In the genomic region with DNA sequence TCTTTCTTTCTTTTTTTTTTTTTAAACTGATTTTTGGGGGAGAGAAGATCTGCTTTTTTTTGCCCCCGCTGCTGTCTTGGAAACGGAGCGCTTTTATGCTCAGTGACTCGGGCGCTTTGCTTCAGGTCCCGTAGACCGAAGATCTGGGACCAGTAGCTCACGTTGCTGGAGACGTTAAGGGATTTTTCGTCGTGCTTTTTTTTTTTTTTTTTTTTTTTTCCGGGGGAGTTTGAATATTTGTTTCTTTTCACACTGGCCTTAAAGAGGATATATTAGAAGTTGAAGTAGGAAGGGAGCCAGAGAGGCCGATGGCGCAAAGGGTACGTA, we compare ENCODE assay signal across 8 cellular contexts. TPM values are rescaled to one million over a fixed set of nuclear protein-coding genes. Genes with fewer than 3 reads are reported as not detected.
DNase-seq lines count a peak whose midpoint lies in the region; ATAC-seq, FAIRE-seq and TF ChIP-seq lines count a peak whose summit lies in the region.

No MANE protein-coding gene starts in this region.

- 1 to 2% methylated on average over 15 of the region's 15 CpGs for WGBS in esophagus squamous epithelium, 2 donors
- 0 to 1% methylated on average over 15 of the region's 15 CpGs for WGBS in pancreas, 2 donors

- intact Hi-C loops in PC-9 (cut with micrococcal nuclease; ENCODE audit: unreplicated experiment) = loop anchor here (1.0 kb wide), 1 partner anchor 60 kb away; no protein-coding TSS in a partner anchor
- intact Hi-C loops in esophagus squamous epithelium (cut with DNase I) = loop anchor here (5.0 kb wide), 1 partner anchor 142 kb away; no protein-coding TSS in a partner anchor
- intact Hi-C loops in pancreas (cut with DNase I) = loop anchor here in 1 of 3 donors (5.0 to 10.0 kb wide), 2 partner anchors 142 to 779 kb away; no protein-coding TSS in a partner anchor

- ATAC-seq in pancreas (no peak), HG03432 (IDR thresholded peaks at IDR 0.05; ENCODE audit: unreplicated experiment) (no peak)

- no peaks in the 10 kb centered on the region for H3K36me3 ChIP-seq in PC-9 (ENCODE audit: low read depth)
- H3K36me3 ChIP-seq in esophagus squamous epithelium = peaks cover 0 to 14% (median 8%) of the 10 kb centered on the region in 3 donors
- no peaks in the 10 kb centered on the region for H3K36me3 ChIP-seq in pancreas

- H3K79me2 ChIP-seq in PC-9 (ENCODE audit: low read depth) = no peaks in the 10 kb centered on the region

- H3K9me3 ChIP-seq in PC-9 (ENCODE audit: insufficient read depth, low read depth) = no peaks in the 10 kb centered on the region
- H3K9me3 ChIP-seq in esophagus squamous epithelium = no peaks in the 10 kb centered on the region
- no peaks in the 10 kb centered on the region for H3K9me3 ChIP-seq in pancreas

- no TSS peak for BruUV-seq in PC-9 (replicated peaks; lab: Mats Ljungman, UMichigan)

- H3F3A ChIP-seq in PC-9 (ENCODE audit: insufficient read depth, low read depth) = peaks cover 6% of the 10 kb centered on the region

- H3K4me3 ChIP-seq in PC-9 (peak overlapping the region; percentile 72), esophagus squamous epithelium (peak overlapping the region; percentile 68 to 78 (median 74)), pancreas (peak overlapping the region; percentile 43 to 74 (median 66))

- DNase-seq in DMS53 (lab: John Stamatoyannopoulos, UW) (peak; percentile 66), PC-9 (peak in 1 of 2 experiments; percentile 12), esophagus squamous epithelium (lab: John Stamatoyannopoulos, UW) (no peak), pancreas (no peak), NCI-H1930 (lab: John Stamatoyannopoulos, UW) (no peak), COR-L47 (lab: John Stamatoyannopoulos, UW) (no peak)
- DNase-seq in central memory CD4-positive, alpha-beta T cell = no peak

- H3K27me3 ChIP-seq in PC-9 (ENCODE audit: insufficient read depth, low read depth) (no peaks in the 10 kb centered on the region), esophagus squamous epithelium (peaks cover 0 to 31% (median 0%) of the 10 kb centered on the region in 4 donors), pancreas (no peaks in the 10 kb centered on the region)

- CTCF ChIA-PET in PC-9 (lab: Charles Lee) = interaction anchor here (0.6 to 1.0 kb wide), 3 partner anchors 46 to 963 kb away, joined by 6 to 12 read pairs (median 6); no protein-coding TSS in a partner anchor

- no peak for TF ChIP-seq POLR2A in esophagus squamous epithelium (IDR thresholded peaks at IDR 0.05)

- TF ChIP-seq CTCF in PC-9 (conservative IDR thresholded peaks at IDR 0.05) = no peak
- TF ChIP-seq CTCF in esophagus squamous epithelium (IDR thresholded peaks at IDR 0.05) = no peak
- no peak for TF ChIP-seq CTCF in pancreas (IDR thresholded peaks at IDR 0.05)

- H4K20me1 ChIP-seq in PC-9 (ENCODE audit: insufficient read depth) = no peaks in the 10 kb centered on the region

- POLR2A ChIA-PET in PC-9 (lab: Charles Lee; ENCODE audit: unreplicated experiment) = interaction anchor here (0.6 to 0.7 kb wide), 4 partner anchors 46 to 1608 kb away, joined by 4 to 45 read pairs (median 14); no protein-coding TSS in a partner anchor

- peak overlapping the region; percentile 94 for H2AFZ ChIP-seq in PC-9

- H3K27ac ChIP-seq in PC-9 (peak overlapping the region; percentile 48), esophagus squamous epithelium (peak overlapping the region in 3 of 4 donors; percentile 92 to 98 (median 96)), pancreas (peak overlapping the region; percentile 87 to 99 (median 92))

- H3K4me2 ChIP-seq in PC-9 = peak overlapping the region; percentile 99

- H3K4me1 ChIP-seq in PC-9 (replicated peaks; ENCODE audit: insufficient read depth) = peaks cover 13% of the 10 kb centered on the region
- H3K4me1 ChIP-seq in esophagus squamous epithelium = peaks cover 0 to 18% (median 0%) of the 10 kb centered on the region in 3 donors
- H3K4me1 ChIP-seq in pancreas = no peaks in the 10 kb centered on the region

- no peak for FAIRE-seq in pancreas (lab: Jason Lieb, UNC)

- no peaks in the 10 kb centered on the region for H3K9me2 ChIP-seq in PC-9 (ENCODE audit: insufficient read depth)

RNA-seq across cellular contexts. Expression of a gene that starts 0.6 kb away (rescaled TPM):
- 5.4 and 9.1 TPM in 2 replicates for total RNA-seq in PC-9 (2021)
- 10 to 100 TPM; 17.8 to 56.1 (median 28.5) TPM for total RNA-seq in esophagus squamous epithelium
- 100 to 1,000 TPM in 1 of 6 donors, 10 to 100 TPM in 5; 48.6 to 129 (median 60.3) TPM for total RNA-seq in pancreas
- polyA plus RNA-seq in pancreas = 10 to 100 TPM; 41.3 to 57.7 TPM
